ENCODE assay signal across 12 cellular contexts in genomic region chr1:199081739-199082138, GRCh38.
DNase-seq lines count a peak whose midpoint lies in the region; ATAC-seq and TF ChIP-seq lines count a peak whose summit lies in the region.
"Had no signal": no experiment of that assay in that cellular context is flagged by ENCODE, and none has a peak within 500 bp of the region (broad histone marks: within the 10 kb centered on the region; RNA-seq: fewer than 3 reads in every experiment).

No MANE protein-coding gene starts in this region.

- H3K9me3 ChIP-seq in heart right ventricle, result no peaks in the 10 kb centered on the region

- H3K4me1 Mint-ChIP-seq in activated naive CD4-positive, alpha-beta T cell treated with anti-CD3 and anti-CD28 coated beads, Interleukin-2, amount 10 ng/mL, durations not matched to agents 7 days and 5 days, result peaks cover 2% of the 10 kb centered on the region

- H3K36me3 ChIP-seq in heart right ventricle, result no peaks in the 10 kb centered on the region

- H3K4me1 ChIP-seq in heart right ventricle, result no peaks in the 10 kb centered on the region

- no peak overlapping the region for H3K27ac ChIP-seq in heart right ventricle

- CTCF ChIA-PET in activated naive CD4-positive, alpha-beta T cell treated with anti-CD3 and anti-CD28 coated beads, Interleukin-2, amount 10 ng/mL, durations not matched to agents 7 days and 5 days (lab: Charles Lee), result interaction anchor here (1.0 to 1.3 kb wide), 2 partner anchors 88 to 293 kb away, joined by 3 read pairs; no protein-coding TSS in a partner anchor

- H3K9me3 Mint-ChIP-seq in activated naive CD4-positive, alpha-beta T cell treated with anti-CD3 and anti-CD28 coated beads, Interleukin-2, amount 10 ng/mL, durations not matched to agents 7 days and 5 days, result peaks cover 2% of the 10 kb centered on the region

- H3K27me3 Mint-ChIP-seq in activated naive CD4-positive, alpha-beta T cell treated with anti-CD3 and anti-CD28 coated beads, Interleukin-2, amount 10 ng/mL, durations not matched to agents 7 days and 5 days, result no peaks in the 10 kb centered on the region

- H3K27me3 ChIP-seq in heart right ventricle, result no peaks in the 10 kb centered on the region

- H3K4me3 ChIP-seq in heart right ventricle, result no peak overlapping the region

- H3K4me3 Mint-ChIP-seq in activated naive CD4-positive, alpha-beta T cell treated with anti-CD3 and anti-CD28 coated beads, Interleukin-2, amount 10 ng/mL, durations not matched to agents 7 days and 5 days, result no peak overlapping the region

- no peak overlapping the region for H3K27ac Mint-ChIP-seq in activated naive CD4-positive, alpha-beta T cell treated with anti-CD3 and anti-CD28 coated beads, Interleukin-2, amount 10 ng/mL, durations not matched to agents 7 days and 5 days

- H3K36me3 Mint-ChIP-seq in activated naive CD4-positive, alpha-beta T cell treated with anti-CD3 and anti-CD28 coated beads, Interleukin-2, amount 10 ng/mL, durations not matched to agents 7 days and 5 days, result peaks cover 3% of the 10 kb centered on the region

- DNase-seq in fibroblast of peridontal ligament (ENCODE audit: extremely low read depth) (peak; percentile 3), heart right ventricle (no peak), NCI-H2029 treated with DMSO at 0.1 percent for 48 hours (lab: John Stamatoyannopoulos, UW) (no peak), epidermal melanocyte (ENCODE audit: insufficient read length, low spot score) (no peak)
- DNase-seq in activated naive CD4-positive, alpha-beta T cell treated with anti-CD3 and anti-CD28 coated beads, Interleukin-2, amount 10 ng/mL, durations not matched to agents 7 days and 5 days, result no peak
- DNase-seq: activated gamma-delta T cell treated with Interleukin-2 at 50 U/mL for 16 hours; foreskin melanocyte; SIG-M5; stimulated activated CD4-positive, alpha-beta T cell treated with anti-CD3 and anti-CD28 coated beads, Interleukin-4, amount 100 ng/mL, for 4 hours had no signal

- no peak for TF ChIP-seq CTCF in heart right ventricle (IDR thresholded peaks at IDR 0.05)

- intact Hi-C loops in heart right ventricle (cut with DNase I), result no loop called here

- ATAC-seq in GM18858 (IDR thresholded peaks at IDR 0.05; ENCODE audit: unreplicated experiment) (peak; percentile 77), GM21526 (IDR thresholded peaks at IDR 0.05; ENCODE audit: low FRiP score, unreplicated experiment) (peak; percentile 75), HG03095 (IDR thresholded peaks at IDR 0.05; ENCODE audit: unreplicated experiment) (peak; percentile 81), heart right ventricle (no peak)

Comparison
In these comparisons a context has a peak if more than half of its experiments do, and no peak if none do; other contexts are left out.
1. ATAC-seq: peak in GM18858 (single experiment), GM21526 (single experiment) and HG03095 (single experiment); none in heart right ventricle (0 of 8).